In genomic region chr10:97531401-97531985, GRCh38 we compare ENCODE assay signal across 20 cellular contexts. TPM values are rescaled to one million over a fixed set of nuclear protein-coding genes. Genes with fewer than 3 reads are reported as not detected.
DNase-seq lines count a peak whose midpoint lies in the region; ATAC-seq, FAIRE-seq and TF ChIP-seq lines count a peak whose summit lies in the region.
"Had no signal": no experiment of that assay in that cellular context is flagged by ENCODE, and none has a peak within 500 bp of the region (broad histone marks: within the 10 kb centered on the region; RNA-seq: fewer than 3 reads in every experiment).

No MANE protein-coding gene starts in this region.

- H3K36me3 ChIP-seq in HCT116 (ENCODE audit: control insufficient read depth in 1 of 2, insufficient read depth in 2 of 2, low read length in 2 of 2) = no peaks in the 10 kb centered on the region
- H3K36me3 ChIP-seq in smooth muscle cell (ENCODE audit: low read depth) = no peaks in the 10 kb centered on the region

- H2AFZ ChIP-seq in HCT116 (ENCODE audit: low read depth, low read length, poor library complexity, severe bottlenecking) = no peak overlapping the region
- no peak overlapping the region for H2AFZ ChIP-seq in smooth muscle cell (ENCODE audit: low read depth)

- WGBS in smooth muscle cell (ENCODE audit: low lambda C conversion rate) = 61% methylated on average over 10 of the region's 10 CpGs

- POLR2A ChIA-PET in HCT116 (lab: Charles Lee) = no interaction called here

- no peaks in the 10 kb centered on the region for H3K9me2 ChIP-seq in HCT116 (ENCODE audit: insufficient read depth)

- FAIRE-seq in D721Med (lab: Jason Lieb, UNC) = no peak
- FAIRE-seq: endometrium had no signal

- no peak for TF ChIP-seq POLR2A in HCT116 (IDR thresholded peaks at IDR 0.05; ENCODE audit: borderline replicate concordance, extremely low read depth, insufficient read depth, insufficient read length)

- H3K9ac ChIP-seq in HCT116 (ENCODE audit: low read length) (peak overlapping the region; percentile 16), smooth muscle cell (ENCODE audit: low read depth) (no peak overlapping the region)

- peak overlapping the region; percentile 4; the same call in 1 of the 2 replicates for H3K27ac ChIP-seq in HCT116 (ENCODE audit: low read depth, low read length)
- peak overlapping the region; percentile 80 for H3K27ac ChIP-seq in smooth muscle cell (ENCODE audit: low read depth)
- H3K27ac ChIP-seq: skin epidermis had no signal

- intact Hi-C loops in HCT116 (cut with micrococcal nuclease) = no loop called here
- intact Hi-C loops in activated naive CD4-positive, alpha-beta T cell treated with anti-CD3 and anti-CD28 coated beads for 36 hours (cut with micrococcal nuclease) = no loop called here

- TF ChIP-seq RAD21 in HCT116 (IDR thresholded peaks at IDR 0.05; ENCODE audit: low read depth) = no peak

- H3K27me3 Mint-ChIP-seq in glutamatergic neuron (ENCODE audit: unreplicated experiment) = peaks cover 3% of the 10 kb centered on the region
- H3K27me3 Mint-ChIP-seq in activated naive CD4-positive, alpha-beta T cell treated with anti-CD3 and anti-CD28 coated beads for 36 hours (ENCODE audit: low read depth) = no peaks in the 10 kb centered on the region
- H3K27me3 Mint-ChIP-seq: activated CD4-positive, alpha-beta T cell treated with anti-CD3 and anti-CD28 coated beads for 36 hours; naive thymus-derived CD8-positive, alpha-beta T cell; progenitor cell of endocrine pancreas had no signal

- H3K4me3 ChIP-seq in HCT116 (replicated peaks in 1 of 2; ENCODE audit: low read depth in 1 of 2, low read length in 2 of 2) (peak overlapping the region in 1 of 2 experiments; percentile 35; a peak in 2 of 4 replicates), smooth muscle cell (no peak overlapping the region)
- H3K4me3 ChIP-seq: skin epidermis had no signal

- H3K36me3 Mint-ChIP-seq in glutamatergic neuron (ENCODE audit: unreplicated experiment) = peaks cover 6% of the 10 kb centered on the region
- peaks cover 1% of the 10 kb centered on the region for H3K36me3 Mint-ChIP-seq in activated naive CD4-positive, alpha-beta T cell treated with anti-CD3 and anti-CD28 coated beads for 36 hours (ENCODE audit: low read depth)
- H3K36me3 Mint-ChIP-seq: immature natural killer cell; naive thymus-derived CD8-positive, alpha-beta T cell had no signal

- DNase-seq in HCT116 (ENCODE audit: low read depth, low spot score) = no peak
- peak; percentile 25 for DNase-seq in SW480 (ENCODE audit: low spot score)
- no peak for DNase-seq in glutamatergic neuron
- no peak for DNase-seq in smooth muscle cell (lab: John Stamatoyannopoulos, UW; ENCODE audit: unreplicated experiment)
- no peak for DNase-seq in activated naive CD4-positive, alpha-beta T cell treated with anti-CD3 and anti-CD28 coated beads for 36 hours
- DNase-seq in D721Med (ENCODE audit: insufficient read length, low spot score) = no peak
- DNase-seq: activated CD4-positive, alpha-beta T cell treated with anti-CD3 and anti-CD28 coated beads for 36 hours; activated CD8-positive, alpha-beta memory T cell treated with anti-CD3 and anti-CD28 coated beads, Interleukin-2, amount 50 U/mL, for 48 hours; activated gamma-delta T cell; GOT3; immature natural killer cell; mammary epithelial cell; naive thymus-derived CD8-positive, alpha-beta T cell; NCI-H1694 treated with DMSO at 0.1 percent for 48 hours; T-helper 9 cell had no signal

- RAD21 ChIA-PET in HCT116 (lab: Charles Lee; ENCODE audit: low non-redundant PET in 1 of 2, low total read pairs in 2 of 2, uncharacterized antibody in 2 of 2, unreplicated experiment in 2 of 2) = no interaction called here

- H4K20me1 ChIP-seq in HCT116 (ENCODE audit: insufficient read depth) = no peaks in the 10 kb centered on the region
- peaks cover 22% of the 10 kb centered on the region for H4K20me1 ChIP-seq in smooth muscle cell (ENCODE audit: low read depth)

- peaks cover 6% of the 10 kb centered on the region for H3K9me3 Mint-ChIP-seq in glutamatergic neuron (ENCODE audit: unreplicated experiment)
- no peaks in the 10 kb centered on the region for H3K9me3 Mint-ChIP-seq in activated naive CD4-positive, alpha-beta T cell treated with anti-CD3 and anti-CD28 coated beads for 36 hours
- H3K9me3 Mint-ChIP-seq: immature natural killer cell had no signal

- H3K4me1 ChIP-seq in HCT116 (ENCODE audit: control insufficient read depth in 1 of 2, insufficient read depth in 2 of 2, low read length in 2 of 2) (peaks cover 16 to 39% of the 10 kb centered on the region in 2 experiments), smooth muscle cell (ENCODE audit: low read depth) (no peaks in the 10 kb centered on the region)

- no peaks in the 10 kb centered on the region for H3K79me2 ChIP-seq in HCT116 (ENCODE audit: insufficient read depth, low read length)
- peaks cover 50% of the 10 kb centered on the region for H3K79me2 ChIP-seq in smooth muscle cell (ENCODE audit: low read depth)

- peak; percentile 74 for ATAC-seq in HCT116
- ATAC-seq in GM21825 (IDR thresholded peaks at IDR 0.05; ENCODE audit: unreplicated experiment) = no peak
- ATAC-seq: activated CD4-positive, alpha-beta T cell treated with anti-CD3 and anti-CD28 coated beads for 36 hours; naive thymus-derived CD8-positive, alpha-beta T cell had no signal

- BruUV-seq in HCT116 (replicated peaks; lab: Mats Ljungman, UMichigan) = no TSS peak

- H3K27ac Mint-ChIP-seq in glutamatergic neuron (ENCODE audit: unreplicated experiment) = peak overlapping the region; percentile 22
- H3K27ac Mint-ChIP-seq in activated naive CD4-positive, alpha-beta T cell treated with anti-CD3 and anti-CD28 coated beads for 36 hours = no peak overlapping the region
- H3K27ac Mint-ChIP-seq: activated CD4-positive, alpha-beta T cell treated with anti-CD3 and anti-CD28 coated beads for 36 hours; immature natural killer cell; naive thymus-derived CD8-positive, alpha-beta T cell; progenitor cell of endocrine pancreas had no signal

- peak overlapping the region; percentile 70 for H3K4me2 ChIP-seq in HCT116 (ENCODE audit: low read length)
- no peak overlapping the region for H3K4me2 ChIP-seq in smooth muscle cell

- H3K4me3 Mint-ChIP-seq in glutamatergic neuron (ENCODE audit: unreplicated experiment) = no peak overlapping the region
- H3K4me3 Mint-ChIP-seq in activated naive CD4-positive, alpha-beta T cell treated with anti-CD3 and anti-CD28 coated beads for 36 hours = no peak overlapping the region
- H3K4me3 Mint-ChIP-seq: activated CD4-positive, alpha-beta T cell treated with anti-CD3 and anti-CD28 coated beads for 36 hours; immature natural killer cell; naive thymus-derived CD8-positive, alpha-beta T cell had no signal

- H3F3A ChIP-seq in smooth muscle cell (ENCODE audit: low read depth) = peaks cover 3% of the 10 kb centered on the region

- CTCF ChIA-PET in HCT116 (lab: Charles Lee) = no interaction called here
- CTCF ChIA-PET in activated naive CD4-positive, alpha-beta T cell treated with anti-CD3 and anti-CD28 coated beads for 36 hours (lab: Charles Lee) = interaction anchor here (0.8 kb wide), 1 partner anchor 321 kb away, joined by 4 read pairs; no protein-coding TSS in a partner anchor

- TF ChIP-seq CTCF in HCT116 (IDR thresholded peaks at IDR 0.05 in 2 of 3, conservative IDR thresholded peaks at IDR 0.05 in 1 of 3; ENCODE audit: borderline replicate concordance in 1 of 3, insufficient read depth in 1 of 3, low read depth in 2 of 3, low read length in 2 of 3) = 0 out of 6 replicates have a peak, but pooled peaks of 1 of the 3 experiments have one; percentile 12
- no peak for TF ChIP-seq CTCF in glutamatergic neuron (IDR thresholded peaks at IDR 0.05; ENCODE audit: partially characterized antibody, unreplicated experiment)
- TF ChIP-seq CTCF in smooth muscle cell (IDR thresholded peaks at IDR 0.05; ENCODE audit: borderline replicate concordance, insufficient read depth, poor library complexity, severe bottlenecking) = no peak
- TF ChIP-seq CTCF in D721Med (IDR thresholded peaks at IDR 0.05; ENCODE audit: insufficient read depth, missing control alignments) = no peak

- peaks cover 4% of the 10 kb centered on the region for H3K4me1 Mint-ChIP-seq in glutamatergic neuron (ENCODE audit: low read depth, unreplicated experiment)
- no peaks in the 10 kb centered on the region for H3K4me1 Mint-ChIP-seq in activated naive CD4-positive, alpha-beta T cell treated with anti-CD3 and anti-CD28 coated beads for 36 hours (ENCODE audit: low read depth)
- H3K4me1 Mint-ChIP-seq: activated CD4-positive, alpha-beta T cell treated with anti-CD3 and anti-CD28 coated beads for 36 hours; immature natural killer cell had no signal

- H3K27me3 ChIP-seq in HCT116 (ENCODE audit: insufficient read depth, low read length) = no peaks in the 10 kb centered on the region
- no peaks in the 10 kb centered on the region for H3K27me3 ChIP-seq in smooth muscle cell (ENCODE audit: low read depth)

- H3K9me3 ChIP-seq in HCT116 (ENCODE audit: control insufficient read depth in 1 of 2, insufficient read depth in 1 of 2, low read depth in 1 of 2, low read length in 2 of 2) (no peaks in the 10 kb centered on the region), smooth muscle cell (replicated peaks; ENCODE audit: low read depth) (no peaks in the 10 kb centered on the region)

RNA-seq across cellular contexts. Expression of gene UBTD1, which starts 32.8 kb away (rescaled TPM):
- 12.8 TPM for total RNA-seq in HCT116 (2021; ENCODE audit: unreplicated experiment)
- 13.6 and 15.6 TPM in 2 replicates for polyA plus RNA-seq in HCT116 (2012)
- total RNA-seq in glutamatergic neuron (ENCODE audit: unreplicated experiment) = 8.0 TPM
- total RNA-seq in smooth muscle cell = 26.5 and 27.1 TPM in 2 replicates
- 59.9 and 61.5 TPM in 2 replicates for polyA plus RNA-seq in smooth muscle cell
- total RNA-seq in activated naive CD4-positive, alpha-beta T cell treated with anti-CD3 and anti-CD28 coated beads for 36 hours = 1 to 10 TPM in 1 of 2 experiments, under 1 TPM in 1; 0.86 to 1.3 TPM

RNA-seq across cellular contexts. Expression of gene MMS19, which starts 33.3 kb away (rescaled TPM):
- total RNA-seq in HCT116 (2021; ENCODE audit: unreplicated experiment) (101 TPM), glutamatergic neuron (ENCODE audit: unreplicated experiment) (139 TPM), smooth muscle cell (97.9 and 125 TPM in 2 replicates)
- polyA plus RNA-seq in HCT116 (2012) = 87.2 and 107 TPM in 2 replicates
- 76.8 and 81.4 TPM in 2 replicates for polyA plus RNA-seq in smooth muscle cell
- total RNA-seq in activated naive CD4-positive, alpha-beta T cell treated with anti-CD3 and anti-CD28 coated beads for 36 hours = 10 to 100 TPM; 95.0 to 95.6 TPM

RNA-seq across cellular contexts. Expression of gene ANKRD2, which starts 41.1 kb away (rescaled TPM):
- total RNA-seq in HCT116 (2021; ENCODE audit: unreplicated experiment) (0.15 TPM), glutamatergic neuron (ENCODE audit: unreplicated experiment) (not detected), smooth muscle cell (not detected in 2 replicates)
- polyA plus RNA-seq in HCT116 (2012) = 0.22 and 0.31 TPM in 2 replicates
- polyA plus RNA-seq in smooth muscle cell = 0.30 TPM in 1 of 2 replicates, not detected in the other
- under 1 TPM in 1 of 2 experiments, not detected in 1; 0.26 TPM for total RNA-seq in activated naive CD4-positive, alpha-beta T cell treated with anti-CD3 and anti-CD28 coated beads for 36 hours
- total RNA-seq: activated CD4-positive, alpha-beta T cell treated with anti-CD3 and anti-CD28 coated beads for 36 hours; naive thymus-derived CD8-positive, alpha-beta T cell; progenitor cell of endocrine pancreas; temporal lobe had no signal
- polyA plus RNA-seq: immature natural killer cell; naive thymus-derived CD8-positive, alpha-beta T cell had no signal

RNA-seq across cellular contexts. Expression of gene HOGA1, which starts 52.7 kb away (rescaled TPM):
- total RNA-seq in HCT116 (2021; ENCODE audit: unreplicated experiment) = 1.6 TPM
- 0.97 and 1.3 TPM in 2 replicates for polyA plus RNA-seq in HCT116 (2012)
- total RNA-seq in glutamatergic neuron (ENCODE audit: unreplicated experiment) = not detected
- total RNA-seq in smooth muscle cell = not detected in 2 replicates
- polyA plus RNA-seq in smooth muscle cell = 0.10 TPM in 1 of 2 replicates, not detected in the other
- not detected for total RNA-seq in activated naive CD4-positive, alpha-beta T cell treated with anti-CD3 and anti-CD28 coated beads for 36 hours
- total RNA-seq: activated CD4-positive, alpha-beta T cell treated with anti-CD3 and anti-CD28 coated beads for 36 hours; naive thymus-derived CD8-positive, alpha-beta T cell had no signal
- polyA plus RNA-seq: immature natural killer cell; naive thymus-derived CD8-positive, alpha-beta T cell had no signal

RNA-seq across cellular contexts. Expression of gene C10orf62, which starts 58.0 kb away (rescaled TPM):
- total RNA-seq in HCT116 (2021; ENCODE audit: unreplicated experiment) (0.32 TPM), glutamatergic neuron (ENCODE audit: unreplicated experiment) (not detected), smooth muscle cell (not detected in 2 replicates)
- 0.14 TPM in 1 of 2 replicates, not detected in the other for polyA plus RNA-seq in HCT116 (2012)
- polyA plus RNA-seq in smooth muscle cell = not detected in 2 replicates
- not detected for total RNA-seq in activated naive CD4-positive, alpha-beta T cell treated with anti-CD3 and anti-CD28 coated beads for 36 hours
- total RNA-seq: activated CD4-positive, alpha-beta T cell treated with anti-CD3 and anti-CD28 coated beads for 36 hours; mammary epithelial cell; naive thymus-derived CD8-positive, alpha-beta T cell; temporal lobe had no signal
- polyA plus RNA-seq: immature natural killer cell; naive thymus-derived CD8-positive, alpha-beta T cell had no signal
